In genomic region chr7:42574693-42575084, GRCh38 we compare ENCODE assay signal across 1 cellular context.
TF ChIP-seq lines count a peak whose summit lies in the region.

No MANE protein-coding gene starts in this region.

TF ChIP-seq in H1, 55 proteins besides CTCF, POLR2A, EP300 and RAD21 (continued from another document):
- TF ChIP-seq, protein P1, sequence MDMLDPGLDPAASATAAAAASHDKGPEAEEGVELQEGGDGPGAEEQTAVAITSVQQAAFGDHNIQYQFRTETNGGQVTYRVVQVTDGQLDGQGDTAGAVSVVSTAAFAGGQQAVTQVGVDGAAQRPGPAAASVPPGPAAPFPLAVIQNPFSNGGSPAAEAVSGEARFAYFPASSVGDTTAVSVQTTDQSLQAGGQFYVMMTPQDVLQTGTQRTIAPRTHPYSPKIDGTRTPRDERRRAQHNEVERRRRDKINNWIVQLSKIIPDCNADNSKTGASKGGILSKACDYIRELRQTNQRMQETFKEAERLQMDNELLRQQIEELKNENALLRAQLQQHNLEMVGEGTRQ (IDR thresholded peaks at IDR 0.05; ENCODE audit: low read length): no peak
- TF ChIP-seq, protein P2, sequence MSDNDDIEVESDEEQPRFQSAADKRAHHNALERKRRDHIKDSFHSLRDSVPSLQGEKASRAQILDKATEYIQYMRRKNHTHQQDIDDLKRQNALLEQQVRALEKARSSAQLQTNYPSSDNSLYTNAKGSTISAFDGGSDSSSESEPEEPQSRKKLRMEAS (IDR thresholded peaks at IDR 0.05): no peak
